ENCODE assay signal across 8 cellular contexts in genomic region chr20:11948809-11949208, GRCh38. TPM values are rescaled to one million over a fixed set of nuclear protein-coding genes. Genes with fewer than 3 reads are reported as not detected.
"Had no signal": no experiment of that assay in that cellular context is flagged by ENCODE, and none has a peak within 500 bp of the region (broad histone marks: within the 10 kb centered on the region; RNA-seq: fewer than 3 reads in every experiment).

No MANE protein-coding gene starts in this region.

- FAIRE-seq: HTR-8/SVneo had no signal

- H3K4me3 Mint-ChIP-seq: HFFc6, IgD-negative memory B cell had no signal

- H3K4me1 ChIP-seq: HAP-1 had no signal

- H3K36me3 Mint-ChIP-seq: IgD-negative memory B cell had no signal

- H3K9me3 Mint-ChIP-seq: HFFc6 had no signal

- H3K4me1 Mint-ChIP-seq: IgD-negative memory B cell had no signal

- H3K27me3 Mint-ChIP-seq: IgD-negative memory B cell had no signal

- H2AFZ ChIP-seq: GM23248 had no signal

- H3K9ac ChIP-seq: GM23248 had no signal

- H3K9me3 ChIP-seq: HAP-1 had no signal

- H3K27ac Mint-ChIP-seq: HFFc6, IgD-negative memory B cell had no signal

- DNase-seq: GM23248, GOT3, H7, HFFc6 had no signal

- H3K4me3 ChIP-seq: GM23248, HAP-1 had no signal

- H3K27ac ChIP-seq: GM23248 had no signal

- H3K36me3 ChIP-seq: HAP-1 had no signal

- ATAC-seq: HCT116 had no signal

RNA-seq across cellular contexts. Expression of gene BTBD3, which starts 31.1 kb away (rescaled TPM):
- polyA plus RNA-seq: IgD-negative memory B cell had no signal
